In the genomic region with DNA sequence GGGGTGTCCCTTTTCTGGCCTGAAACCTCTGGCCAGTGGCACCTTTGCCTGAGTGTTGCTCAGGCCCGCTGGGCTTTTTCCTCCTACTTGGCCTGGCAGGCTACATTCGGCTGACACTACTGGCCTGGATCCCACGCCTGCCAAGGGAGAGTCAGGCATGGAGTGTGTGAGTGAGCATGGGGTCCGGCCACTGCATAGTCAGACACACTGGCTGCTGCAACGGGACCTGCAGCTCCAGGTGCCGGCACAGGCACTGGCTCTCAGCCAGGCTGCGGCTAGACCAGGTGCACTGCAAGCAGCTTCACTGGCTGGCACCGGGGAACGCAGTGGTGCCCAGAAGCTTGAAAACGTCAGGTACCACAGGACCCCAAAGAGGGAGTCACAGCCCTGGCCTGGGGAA, we compare ENCODE assay signal across 1 cellular context.
TF ChIP-seq lines count a peak whose summit lies in the region.

No MANE protein-coding gene starts in this region.

TF ChIP-seq in H1, 55 proteins besides CTCF, POLR2A, EP300 and RAD21:
- TF ChIP-seq, protein P1, sequence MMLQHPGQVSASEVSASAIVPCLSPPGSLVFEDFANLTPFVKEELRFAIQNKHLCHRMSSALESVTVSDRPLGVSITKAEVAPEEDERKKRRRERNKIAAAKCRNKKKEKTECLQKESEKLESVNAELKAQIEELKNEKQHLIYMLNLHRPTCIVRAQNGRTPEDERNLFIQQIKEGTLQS (IDR thresholded peaks at IDR 0.05; ENCODE audit: insufficient read depth, low read depth, low read length) = no peak
- no peak for TF ChIP-seq PHF8 (conservative IDR thresholded peaks at IDR 0.05; ENCODE audit: low read depth, low read length)
- no peak for TF ChIP-seq SUZ12 (IDR thresholded peaks at IDR 0.05; ENCODE audit: low read length)
- TF ChIP-seq SP1 (IDR thresholded peaks at IDR 0.05; ENCODE audit: low read depth, low read length) = no peak
- TF ChIP-seq GTF2F1 (IDR thresholded peaks at IDR 0.05; ENCODE audit: borderline replicate concordance, low read depth, low read length) = no peak
- no peak for TF ChIP-seq RBBP5 (IDR thresholded peaks at IDR 0.05; ENCODE audit: borderline replicate concordance, low read depth, low read length)
- TF ChIP-seq TCF12 (IDR thresholded peaks at IDR 0.05; ENCODE audit: low read depth, low read length) = no peak
- no peak for TF ChIP-seq ASH2L (IDR thresholded peaks at IDR 0.05; ENCODE audit: low read length)
- TF ChIP-seq POU5F1 (IDR thresholded peaks at IDR 0.05; ENCODE audit: low read depth, low read length) = no peak
- TF ChIP-seq CBX8 (IDR thresholded peaks at IDR 0.05; ENCODE audit: borderline replicate concordance, low read depth, low read length) = no peak
- no peak for TF ChIP-seq TBP (IDR thresholded peaks at IDR 0.05; ENCODE audit: low read depth, low read length)
- no peak for TF ChIP-seq MAFK (IDR thresholded peaks at IDR 0.05; ENCODE audit: low read depth, low read length)
